Comparison of ENCODE assay signal across 12 cellular contexts in genomic region chr7:158559356-158559755, GRCh38.
"Had no signal": no experiment of that assay in that cellular context is flagged by ENCODE, and none has a peak within 500 bp of the region (broad histone marks: within the 10 kb centered on the region; RNA-seq: fewer than 3 reads in every experiment).

No MANE protein-coding gene starts in this region.

- DNase-seq: activated CD4-positive, CD25-positive, alpha-beta regulatory T cell treated with anti-CD3 and anti-CD28 coated beads, Interleukin-2, amount 50 U/mL, for 72 hours; activated T-cell treated with anti-CD3 and anti-CD28 coated beads for 4 hours; adrenal gland; mammary epithelial cell; naive B cell; thyroid gland had no signal

- H3K9me3 ChIP-seq: adrenal gland, thyroid gland had no signal

- H3K36me3 Mint-ChIP-seq: activated naive CD4-positive, alpha-beta T cell treated with anti-CD3 and anti-CD28 coated beads, Interleukin-2, amount 50 U/mL, for 24 hours; stimulated activated effector memory CD8-positive, alpha-beta T cell treated with anti-CD3 and anti-CD28 coated beads, Interleukin-12 subunit alpha, Interleukin-12 subunit beta, amount 100 ng/mL, for 72 hours had no signal

- H3K27me3 ChIP-seq: adrenal gland, thyroid gland had no signal

- H3K4me1 ChIP-seq: adrenal gland, parathyroid adenoma, thyroid gland had no signal

- H3K27ac ChIP-seq: adrenal gland, parathyroid adenoma, thyroid gland had no signal

- H3K9ac ChIP-seq: parathyroid adenoma had no signal

- H3K9me3 Mint-ChIP-seq: activated naive CD4-positive, alpha-beta T cell treated with anti-CD3 and anti-CD28 coated beads, Interleukin-2, amount 50 U/mL, for 24 hours had no signal

- H3K36me3 ChIP-seq: adrenal gland, thyroid gland had no signal

- H3K4me1 Mint-ChIP-seq: activated naive CD4-positive, alpha-beta T cell treated with anti-CD3 and anti-CD28 coated beads, Interleukin-2, amount 50 U/mL, for 24 hours; stimulated activated effector memory CD8-positive, alpha-beta T cell treated with anti-CD3 and anti-CD28 coated beads, Interleukin-12 subunit alpha, Interleukin-12 subunit beta, amount 100 ng/mL, for 72 hours had no signal

- H3K4me3 Mint-ChIP-seq: activated naive CD4-positive, alpha-beta T cell treated with anti-CD3 and anti-CD28 coated beads, Interleukin-2, amount 50 U/mL, for 24 hours; stimulated activated effector memory CD8-positive, alpha-beta T cell treated with anti-CD3 and anti-CD28 coated beads, Interleukin-12 subunit alpha, Interleukin-12 subunit beta, amount 100 ng/mL, for 72 hours; T-helper 2 cell treated with Interferon-gamma antibody and Interleukin-4, amounts not matched to agents 5 μg/mL and 100 μg/mL, for 36 hours had no signal

- H3K27ac Mint-ChIP-seq: activated naive CD4-positive, alpha-beta T cell treated with anti-CD3 and anti-CD28 coated beads, Interleukin-2, amount 50 U/mL, for 24 hours; activated T-helper 2 cell treated with anti-CD3 and anti-CD28 coated beads, Interferon-gamma antibody, Interleukin-2, Interleukin-4, amounts not matched to agents 10 μg/mL and 5 μg/mL and 100 μg/mL, durations not matched to agents 14 hours and 24 hours and 36 hours; naive B cell; stimulated activated effector memory CD8-positive, alpha-beta T cell treated with anti-CD3 and anti-CD28 coated beads, Interleukin-12 subunit alpha, Interleukin-12 subunit beta, amount 100 ng/mL, for 72 hours; T-helper 2 cell treated with Interferon-gamma antibody and Interleukin-4, amounts not matched to agents 5 μg/mL and 100 μg/mL, for 36 hours had no signal

- H2AFZ ChIP-seq: parathyroid adenoma had no signal

- H3K4me3 ChIP-seq: adrenal gland, thyroid gland had no signal

- ATAC-seq: left lobe of liver; stimulated activated effector memory CD8-positive, alpha-beta T cell treated with anti-CD3 and anti-CD28 coated beads, Interleukin-12 subunit alpha, Interleukin-12 subunit beta, amount 100 ng/mL, for 72 hours had no signal
